Comparison of ENCODE assay signal across 1 cellular context in the genomic region with DNA sequence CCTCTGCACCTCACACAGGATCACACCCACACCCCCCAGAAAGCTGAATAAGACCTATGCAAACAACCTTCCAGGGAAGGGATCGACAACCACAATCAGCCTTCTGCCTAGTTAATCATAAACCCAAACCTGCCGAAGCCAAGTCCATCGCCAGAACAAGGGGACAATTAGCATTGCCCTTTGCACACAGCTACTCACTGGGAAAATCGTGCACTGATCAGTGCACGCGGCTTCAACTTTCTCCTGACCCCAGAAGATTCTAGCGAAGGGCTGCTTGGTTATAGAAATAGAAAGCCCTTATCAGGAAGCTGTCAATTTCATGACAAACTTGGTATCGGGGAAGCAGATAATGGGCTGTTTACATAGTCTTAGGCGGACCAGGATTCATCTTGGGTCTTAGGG.
TF ChIP-seq lines count a peak whose summit lies in the region.

No MANE protein-coding gene starts in this region.

TF ChIP-seq in HepG2, 621 proteins besides CTCF, POLR2A, EP300 and RAD21 (continued from another document):
- TF ChIP-seq, protein P1, sequence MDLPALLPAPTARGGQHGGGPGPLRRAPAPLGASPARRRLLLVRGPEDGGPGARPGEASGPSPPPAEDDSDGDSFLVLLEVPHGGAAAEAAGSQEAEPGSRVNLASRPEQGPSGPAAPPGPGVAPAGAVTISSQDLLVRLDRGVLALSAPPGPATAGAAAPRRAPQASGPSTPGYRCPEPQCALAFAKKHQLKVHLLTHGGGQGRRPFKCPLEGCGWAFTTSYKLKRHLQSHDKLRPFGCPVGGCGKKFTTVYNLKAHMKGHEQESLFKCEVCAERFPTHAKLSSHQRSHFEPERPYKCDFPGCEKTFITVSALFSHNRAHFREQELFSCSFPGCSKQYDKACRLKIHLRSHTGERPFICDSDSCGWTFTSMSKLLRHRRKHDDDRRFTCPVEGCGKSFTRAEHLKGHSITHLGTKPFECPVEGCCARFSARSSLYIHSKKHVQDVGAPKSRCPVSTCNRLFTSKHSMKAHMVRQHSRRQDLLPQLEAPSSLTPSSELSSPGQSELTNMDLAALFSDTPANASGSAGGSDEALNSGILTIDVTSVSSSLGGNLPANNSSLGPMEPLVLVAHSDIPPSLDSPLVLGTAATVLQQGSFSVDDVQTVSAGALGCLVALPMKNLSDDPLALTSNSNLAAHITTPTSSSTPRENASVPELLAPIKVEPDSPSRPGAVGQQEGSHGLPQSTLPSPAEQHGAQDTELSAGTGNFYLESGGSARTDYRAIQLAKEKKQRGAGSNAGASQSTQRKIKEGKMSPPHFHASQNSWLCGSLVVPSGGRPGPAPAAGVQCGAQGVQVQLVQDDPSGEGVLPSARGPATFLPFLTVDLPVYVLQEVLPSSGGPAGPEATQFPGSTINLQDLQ (CRISPR knock-in tag; IDR thresholded peaks at IDR 0.05): no peak
- TF ChIP-seq SRSF9 (IDR thresholded peaks at IDR 0.05; ENCODE audit: borderline replicate concordance, insufficient read depth, low read depth, low read length, poor library complexity, severe bottlenecking) (no peak), NR3C1 (CRISPR knock-in tag; IDR thresholded peaks at IDR 0.05) (no peak), KDM4B (CRISPR knock-in tag; IDR thresholded peaks at IDR 0.05) (no peak), SRSF1 (optimal IDR thresholded peaks at IDR 0.05; ENCODE audit: low read depth, low read length) (no peak), MTA3 (CRISPR knock-in tag; IDR thresholded peaks at IDR 0.05) (no peak), ZNF326 (CRISPR knock-in tag; IDR thresholded peaks at IDR 0.05; ENCODE audit: borderline replicate concordance) (no peak)
- TF ChIP-seq, protein P2, sequence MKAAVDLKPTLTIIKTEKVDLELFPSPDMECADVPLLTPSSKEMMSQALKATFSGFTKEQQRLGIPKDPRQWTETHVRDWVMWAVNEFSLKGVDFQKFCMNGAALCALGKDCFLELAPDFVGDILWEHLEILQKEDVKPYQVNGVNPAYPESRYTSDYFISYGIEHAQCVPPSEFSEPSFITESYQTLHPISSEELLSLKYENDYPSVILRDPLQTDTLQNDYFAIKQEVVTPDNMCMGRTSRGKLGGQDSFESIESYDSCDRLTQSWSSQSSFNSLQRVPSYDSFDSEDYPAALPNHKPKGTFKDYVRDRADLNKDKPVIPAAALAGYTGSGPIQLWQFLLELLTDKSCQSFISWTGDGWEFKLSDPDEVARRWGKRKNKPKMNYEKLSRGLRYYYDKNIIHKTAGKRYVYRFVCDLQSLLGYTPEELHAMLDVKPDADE (CRISPR knock-in tag; IDR thresholded peaks at IDR 0.05): no peak
- TF ChIP-seq, protein P3, sequence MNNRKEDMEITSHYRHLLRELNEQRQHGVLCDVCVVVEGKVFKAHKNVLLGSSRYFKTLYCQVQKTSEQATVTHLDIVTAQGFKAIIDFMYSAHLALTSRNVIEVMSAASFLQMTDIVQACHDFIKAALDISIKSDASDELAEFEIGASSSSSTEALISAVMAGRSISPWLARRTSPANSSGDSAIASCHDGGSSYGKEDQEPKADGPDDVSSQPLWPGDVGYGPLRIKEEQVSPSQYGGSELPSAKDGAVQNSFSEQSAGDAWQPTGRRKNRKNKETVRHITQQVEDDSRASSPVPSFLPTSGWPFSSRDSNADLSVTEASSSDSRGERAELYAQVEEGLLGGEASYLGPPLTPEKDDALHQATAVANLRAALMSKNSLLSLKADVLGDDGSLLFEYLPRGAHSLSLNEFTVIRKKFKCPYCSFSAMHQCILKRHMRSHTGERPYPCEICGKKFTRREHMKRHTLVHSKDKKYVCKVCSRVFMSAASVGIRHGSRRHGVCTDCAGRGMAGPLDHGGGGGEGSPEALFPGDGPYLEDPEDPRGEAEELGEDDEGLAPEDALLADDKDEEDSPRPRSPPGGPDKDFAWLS (CRISPR knock-in tag; IDR thresholded peaks at IDR 0.05; ENCODE audit: borderline replicate concordance): no peak
